ENCODE assay signal across 8 cellular contexts in genomic region chr10:72692897-72693598, GRCh38. TPM values are rescaled to one million over a fixed set of nuclear protein-coding genes. Genes with fewer than 3 reads are reported as not detected.
DNase-seq lines count a peak whose midpoint lies in the region; ATAC-seq and TF ChIP-seq lines count a peak whose summit lies in the region.

No MANE protein-coding gene starts in this region.

- in situ Hi-C loops in Panc1 (cut with HindIII; ENCODE audit: low pct_unique_long_range_greater_than_20kb, low sequenced_read_pairs) = no loop called here

- peak overlapping the region; percentile 66 to 80 for H3K27ac Mint-ChIP-seq in natural killer cell

- H3K27ac ChIP-seq in Panc1 (ENCODE audit: low read length) (peak overlapping the region; percentile 73), duodenal mucosa (ENCODE audit: low read depth, low read length) (peak overlapping the region; percentile 82)

- H3K36me3 ChIP-seq in Panc1 (ENCODE audit: control insufficient read depth, insufficient read depth, low read length) = no peaks in the 10 kb centered on the region; the same call in 1 of the 2 replicates
- no peaks in the 10 kb centered on the region for H3K36me3 ChIP-seq in duodenal mucosa (ENCODE audit: control insufficient read depth in 1 of 2, insufficient read depth in 2 of 2, low read length in 2 of 2)

- H3K4me3 ChIP-seq in Panc1 (ENCODE audit: low read depth in 2 of 2, low read length in 2 of 2) = peak overlapping the region; percentile 75 to 77
- peak overlapping the region; percentile 82 to 89 for H3K4me3 ChIP-seq in duodenal mucosa (ENCODE audit: low read depth in 1 of 2, low read length in 2 of 2)

- peaks cover 16% of the 10 kb centered on the region for H3K4me1 ChIP-seq in Panc1 (ENCODE audit: control insufficient read depth, insufficient read depth, low read length)
- peaks cover 20 to 28% of the 10 kb centered on the region in 2 donors for H3K4me1 ChIP-seq in duodenal mucosa (ENCODE audit: control insufficient read depth in 1 of 2, insufficient read depth in 2 of 2, low read length in 2 of 2)

- peak; percentile 13 for ATAC-seq in GM19455 (IDR thresholded peaks at IDR 0.05; ENCODE audit: unreplicated experiment)
- no peak for ATAC-seq in Panc1
- ATAC-seq in natural killer cell = no peak

- H3K9me3 Mint-ChIP-seq in natural killer cell = no peaks in the 10 kb centered on the region

- no peaks in the 10 kb centered on the region for H3K36me3 Mint-ChIP-seq in natural killer cell

- peak overlapping the region; percentile 76 to 79 for H3K9ac ChIP-seq in duodenal mucosa (ENCODE audit: low read depth in 1 of 2, low read length in 2 of 2)

- H3K9me3 ChIP-seq in Panc1 (ENCODE audit: control insufficient read depth, insufficient read depth, low read depth, low read length) (no peaks in the 10 kb centered on the region), duodenal mucosa (ENCODE audit: control insufficient read depth in 1 of 2, low read length in 2 of 2) (no peaks in the 10 kb centered on the region)

- CTCF ChIA-PET in Panc1 (lab: Charles Lee) = interaction anchor here (0.6 to 1.7 kb wide), 3 partner anchors 141 to 319 kb away, joined by 4 to 14 read pairs (median 13); no protein-coding TSS in a partner anchor

- DNase-seq in Ammon's horn (ENCODE audit: low spot score) = peak; percentile 7
- DNase-seq in Panc1 (ENCODE audit: low read depth, low spot score) = no peak
- DNase-seq in natural killer cell = no peak
- DNase-seq in HuH-7.5 (ENCODE audit: low spot score) = no peak
- DNase-seq in kidney tubule cell (ENCODE audit: low spot score) = no peak
- DNase-seq in activated effector memory CD4-positive, alpha-beta T cell treated with anti-CD3 and anti-CD28 coated beads, Interleukin-2, amount 50 U/mL, for 16 hours = no peak

- BruUV-seq in Panc1 (replicated peaks; lab: Mats Ljungman, UMichigan) = TSS peak; percentile 64

- intact Hi-C loops in Panc1 (cut with micrococcal nuclease; ENCODE audit: unreplicated experiment) (no loop called here), natural killer cell (cut with micrococcal nuclease) (loop anchor here (2.0 kb wide), 1 partner anchor 328 kb away; no protein-coding TSS in a partner anchor)

- peaks cover 0 to 6% of the 10 kb centered on the region in 2 donors for H3K27me3 Mint-ChIP-seq in natural killer cell (ENCODE audit: low read depth in 2 of 2)

- POLR2A ChIA-PET in Panc1 (lab: Charles Lee) = interaction anchor here (0.6 to 0.7 kb wide), 2 partner anchors 270 to 571 kb away, joined by 3 to 13 read pairs; no protein-coding TSS in a partner anchor

- H3K27me3 ChIP-seq in Panc1 (ENCODE audit: control insufficient read depth, insufficient read depth, low read length) = no peaks in the 10 kb centered on the region
- H3K27me3 ChIP-seq in duodenal mucosa (ENCODE audit: control insufficient read depth in 1 of 2, insufficient read depth in 2 of 2, low read length in 2 of 2) = no peaks in the 10 kb centered on the region

- TF ChIP-seq CTCF in Panc1 (IDR thresholded peaks at IDR 0.05) (no peak), natural killer cell (IDR thresholded peaks at IDR 0.05) (no peak)

- H3K4me3 Mint-ChIP-seq in natural killer cell = peak overlapping the region; percentile 84

- peaks cover 26 to 28% of the 10 kb centered on the region in 2 donors for H3K4me1 Mint-ChIP-seq in natural killer cell

RNA-seq across cellular contexts. Expression of gene MCU, which starts 1.1 kb away (rescaled TPM):
- total RNA-seq in Panc1 (2021; ENCODE audit: unreplicated experiment) (31.6 TPM), natural killer cell (10 to 100 TPM; 13.1 to 15.6 (median 14.1) TPM)
- 18.8 TPM for polyA plus RNA-seq in Panc1 (2012; ENCODE audit: insufficient read length)
